Comparison of ENCODE assay signal across 29 cellular contexts in the genomic region with DNA sequence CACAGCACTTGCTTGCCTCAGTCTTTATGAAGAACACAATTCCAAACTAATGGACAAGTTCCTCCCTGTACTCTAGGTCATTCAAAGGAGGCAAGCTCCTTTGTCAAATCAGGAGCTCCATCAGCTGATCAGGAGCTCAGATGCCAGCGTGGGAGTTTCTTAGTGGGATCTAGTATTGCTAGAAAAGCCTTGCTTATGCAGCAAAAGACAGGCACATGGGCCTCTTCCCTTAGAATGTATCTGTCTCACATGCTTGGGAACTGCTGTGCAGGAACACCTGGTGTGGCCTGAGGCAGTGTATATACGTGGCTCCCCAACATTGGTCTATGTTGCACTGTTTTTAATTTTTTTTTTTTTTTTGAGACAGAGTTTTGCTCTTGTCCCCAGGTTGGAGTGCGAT. TPM values are rescaled to one million over a fixed set of nuclear protein-coding genes. Genes with fewer than 3 reads are reported as not detected.
"Had no signal": no experiment of that assay in that cellular context is flagged by ENCODE, and none has a peak within 500 bp of the region (broad histone marks: within the 10 kb centered on the region; RNA-seq: fewer than 3 reads in every experiment).

No MANE protein-coding gene starts in this region.

- H3K9me3 ChIP-seq: Peyer's patch had no signal

- ATAC-seq: activated CD8-positive, alpha-beta T cell treated with anti-CD3 and anti-CD28 coated beads for 36 hours; activated T-cell treated with anti-CD3 and anti-CD28 coated beads, Interleukin-2, amount 50 U/mL, for 72 hours; T-cell had no signal

- DNase-seq: activated CD4-positive, alpha-beta T cell treated with anti-CD3 and anti-CD28 coated beads, Interleukin-2, amount 50 U/mL, for 1 hour; activated CD4-positive, CD25-positive, alpha-beta regulatory T cell; activated CD8-positive, alpha-beta memory T cell treated with anti-CD3 and anti-CD28 coated beads, Interleukin-2, amount 50 U/mL, for 4 hours; activated CD8-positive, alpha-beta T cell treated with anti-CD3 and anti-CD28 coated beads for 36 hours; activated gamma-delta T cell treated with Interleukin-2 at 50 U/mL for 16 hours; activated naive CD4-positive, alpha-beta T cell treated with anti-CD3 and anti-CD28 coated beads, Interleukin-2, amount 10 ng/mL, durations not matched to agents 7 days and 5 days; activated naive CD8-positive, alpha-beta T cell treated with anti-CD3 and anti-CD28 coated beads for 36 hours; activated T-cell treated with anti-CD3 and anti-CD28 coated beads, Interleukin-2, amount 50 U/mL, for 72 hours; brain microvascular endothelial cell; cerebellar nuclear complex; Karpas-422; MM.1S; NCI-H1105; NCI-H1436; NCI-H1694 treated with DMSO at 0.1 percent for 48 hours; NCI-H2029 treated with DMSO at 0.1 percent for 48 hours; NCI-H2171; NCI-H2227 treated with DMSO at 0.1 percent for 48 hours; NCI-H446 treated with DMSO at 0.1 percent for 48 hours; NCI-H524 treated with DMSO at 0.1 percent for 48 hours; NCI-H774; T-cell had no signal

- H3K4me3 ChIP-seq: cardiac muscle cell, Peyer's patch, SK-N-MC had no signal

- H3K4me1 ChIP-seq: Peyer's patch had no signal

- H3K9me3 Mint-ChIP-seq: activated naive CD4-positive, alpha-beta T cell treated with anti-CD3 and anti-CD28 coated beads, Interleukin-2, amount 10 ng/mL, durations not matched to agents 7 days and 5 days; activated T-helper 2 cell treated with anti-CD3 and anti-CD28 coated beads, Interferon-gamma antibody, Interleukin-2, Interleukin-4, amounts not matched to agents 10 μg/mL and 5 μg/mL and 100 μg/mL, durations not matched to agents 14 hours and 24 hours and 36 hours; T-cell had no signal

- H3K27ac ChIP-seq: brain microvascular endothelial cell, cardiac muscle cell, Peyer's patch, SK-N-MC, VCaP had no signal

- H3K4me3 Mint-ChIP-seq: activated CD8-positive, alpha-beta T cell treated with anti-CD3 and anti-CD28 coated beads for 36 hours; activated naive CD4-positive, alpha-beta T cell treated with anti-CD3 and anti-CD28 coated beads, Interleukin-2, amount 10 ng/mL, durations not matched to agents 7 days and 5 days; activated naive CD8-positive, alpha-beta T cell treated with anti-CD3 and anti-CD28 coated beads for 36 hours; activated T-cell treated with anti-CD3 and anti-CD28 coated beads, Interleukin-2, amount 50 U/mL, for 72 hours; T-cell had no signal

- H3K27ac Mint-ChIP-seq: activated CD8-positive, alpha-beta T cell treated with anti-CD3 and anti-CD28 coated beads for 36 hours; activated naive CD4-positive, alpha-beta T cell treated with anti-CD3 and anti-CD28 coated beads, Interleukin-2, amount 10 ng/mL, durations not matched to agents 7 days and 5 days; activated naive CD8-positive, alpha-beta T cell treated with anti-CD3 and anti-CD28 coated beads for 36 hours; activated T-cell treated with anti-CD3 and anti-CD28 coated beads, Interleukin-2, amount 50 U/mL, for 72 hours; activated T-helper 2 cell treated with anti-CD3 and anti-CD28 coated beads, Interferon-gamma antibody, Interleukin-2, Interleukin-4, amounts not matched to agents 10 μg/mL and 5 μg/mL and 100 μg/mL, durations not matched to agents 14 hours and 24 hours and 36 hours; T-cell had no signal

- H3K36me3 Mint-ChIP-seq: T-cell had no signal

- H3K27me3 ChIP-seq: brain microvascular endothelial cell, cardiac muscle cell, Peyer's patch had no signal

- H3K36me3 ChIP-seq: brain microvascular endothelial cell, cardiac muscle cell, Peyer's patch had no signal

- H3K27me3 Mint-ChIP-seq: activated CD8-positive, alpha-beta T cell treated with anti-CD3 and anti-CD28 coated beads for 36 hours; activated naive CD4-positive, alpha-beta T cell treated with anti-CD3 and anti-CD28 coated beads, Interleukin-2, amount 10 ng/mL, durations not matched to agents 7 days and 5 days; activated naive CD8-positive, alpha-beta T cell treated with anti-CD3 and anti-CD28 coated beads for 36 hours; T-cell had no signal

- H3K4me1 Mint-ChIP-seq: T-cell had no signal

RNA-seq across cellular contexts. Expression of gene HAVCR1, which starts 21.4 kb away (rescaled TPM):
- total RNA-seq: cardiac muscle cell, OCI-LY7, Peyer's patch had no signal
- polyA plus RNA-seq: adipose tissue, cardiac muscle cell had no signal

RNA-seq across cellular contexts. Expression of gene HAVCR2, which starts 28.6 kb away (rescaled TPM):
- polyA plus RNA-seq: cardiac muscle cell had no signal
